Comparison of ENCODE assay signal across 8 cellular contexts in the genomic region with DNA sequence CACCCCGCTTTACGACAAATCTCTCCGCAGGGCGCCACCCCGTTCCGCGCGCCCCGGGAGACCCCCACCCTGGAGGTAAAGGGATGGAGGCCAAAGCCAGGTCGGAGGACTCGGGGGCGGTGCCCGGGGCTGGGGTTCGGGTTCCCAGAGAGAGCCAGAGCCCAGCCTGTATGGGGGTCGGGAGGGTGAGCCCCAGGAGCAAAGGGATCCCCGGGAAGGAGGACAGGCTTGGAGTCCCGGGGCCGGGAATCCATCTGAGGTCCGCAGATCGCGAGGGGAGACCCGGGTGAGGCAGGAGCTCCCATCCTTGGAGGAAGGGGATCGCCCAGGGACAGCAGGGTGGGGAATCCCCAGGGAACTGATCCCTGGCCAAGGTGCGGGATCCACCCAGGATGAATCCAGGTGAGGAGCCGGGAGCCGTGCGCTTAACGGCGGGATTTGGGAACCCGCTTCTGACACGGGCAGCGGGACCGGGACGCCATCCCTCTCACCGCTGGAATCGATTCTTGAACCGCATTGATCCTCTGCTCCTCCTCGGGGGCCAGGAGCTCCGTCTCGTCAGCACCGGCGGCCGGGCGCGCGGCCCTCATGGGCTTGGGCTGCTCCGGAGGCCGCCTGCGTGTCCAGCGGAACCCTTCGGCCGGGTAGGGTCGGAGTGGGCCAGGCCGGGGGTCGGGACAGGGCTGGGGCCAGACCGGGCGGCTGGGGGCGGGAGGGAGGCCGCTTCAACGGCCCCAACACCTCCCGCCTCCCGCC. TPM values are rescaled to one million over a fixed set of nuclear protein-coding genes. Genes with fewer than 3 reads are reported as not detected.
DNase-seq lines count a peak whose midpoint lies in the region; ATAC-seq, FAIRE-seq and TF ChIP-seq lines count a peak whose summit lies in the region.

A gene with protein sequence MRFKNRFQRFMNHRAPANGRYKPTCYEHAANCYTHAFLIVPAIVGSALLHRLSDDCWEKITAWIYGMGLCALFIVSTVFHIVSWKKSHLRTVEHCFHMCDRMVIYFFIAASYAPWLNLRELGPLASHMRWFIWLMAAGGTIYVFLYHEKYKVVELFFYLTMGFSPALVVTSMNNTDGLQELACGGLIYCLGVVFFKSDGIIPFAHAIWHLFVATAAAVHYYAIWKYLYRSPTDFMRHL (minus strand): TSS at position 657 of the 756 bp plus-strand sequence. CDS start 140 bp downstream, at position 517.

- H3K36me3 ChIP-seq in aorta (ENCODE audit: control insufficient read depth in 1 of 2, insufficient read depth in 2 of 2, low read length in 1 of 2) = no peaks in the 10 kb centered on the region

- H3K27me3 Mint-ChIP-seq in Calu3 (ENCODE audit: unreplicated experiment) (no peaks in the 10 kb centered on the region), naive B cell (peaks cover 0 to 4% (median 4%) of the 10 kb centered on the region in 3 donors)

- ATAC-seq in GM19455 (IDR thresholded peaks at IDR 0.05; ENCODE audit: unreplicated experiment) = peak; percentile 30
- ATAC-seq in HG03521 (IDR thresholded peaks at IDR 0.05; ENCODE audit: unreplicated experiment) = peak; percentile 4
- no peak for ATAC-seq in naive B cell (ENCODE audit: low read depth in 2 of 2)
- peak; percentile 37 for ATAC-seq in aorta (ENCODE audit: low FRiP score)

- CTCF ChIA-PET in Calu3 (lab: Charles Lee) = interaction anchor here (1.1 kb wide), 2 partner anchors 12 to 93 kb away, joined by 3 to 5 read pairs; no protein-coding TSS in a partner anchor

- peak within 1 kb of the TSS; percentile 64 for H3K27ac Mint-ChIP-seq in Calu3 (ENCODE audit: unreplicated experiment)
- peak within 1 kb of the TSS; percentile 95 to 100 (median 99) for H3K27ac Mint-ChIP-seq in naive B cell

- H3K36me3 Mint-ChIP-seq in Calu3 (ENCODE audit: insufficient read depth, unreplicated experiment) (peaks cover 24% of the 10 kb centered on the region), naive B cell (no peaks in the 10 kb centered on the region)

- H3K4me3 Mint-ChIP-seq in Calu3 (ENCODE audit: low read depth, unreplicated experiment) (peak within 1 kb of the TSS; percentile 89), naive B cell (peak within 1 kb of the TSS; percentile 89 to 97 (median 95))

- 1% methylated on average over 53 to 62 of the region's 62 CpGs for WGBS in aorta, 2 donors

- peaks cover 35% of the 10 kb centered on the region for H3K4me1 Mint-ChIP-seq in Calu3 (ENCODE audit: low read depth, unreplicated experiment)
- H3K4me1 Mint-ChIP-seq in naive B cell = peaks cover 50 to 73% (median 65%) of the 10 kb centered on the region in 3 donors

- no peaks in the 10 kb centered on the region for H3K27me3 ChIP-seq in aorta (ENCODE audit: control insufficient read depth in 1 of 2, insufficient read depth in 2 of 2, low read length in 1 of 2)

- no peak for DNase-seq in Calu3
- DNase-seq in T-helper 9 cell = peak; percentile 10
- no peak for DNase-seq in epithelial cell of proximal tubule (ENCODE audit: low read depth)
- DNase-seq in naive B cell = no peak
- DNase-seq in aorta = peak in 1 of 2 donors; percentile 59
- DNase-seq in GM19239 (ENCODE audit: insufficient read length, low spot score) = no peak

- H3K4me3 ChIP-seq in epithelial cell of proximal tubule (ENCODE audit: low read depth, low read length) (peak within 1 kb of the TSS; percentile 95), aorta (ENCODE audit: low read length in 2 of 2) (peak within 1 kb of the TSS; percentile 93 to 100)

- TSS peak; percentile 42 for BruUV-seq in Calu3 (replicated peaks; lab: Mats Ljungman, UMichigan)

- no peaks in the 10 kb centered on the region for H3K9me3 Mint-ChIP-seq in Calu3 (ENCODE audit: low read depth, unreplicated experiment)
- peaks cover 0 to 4% (median 0%) of the 10 kb centered on the region in 7 donors for H3K9me3 Mint-ChIP-seq in naive B cell

- no peak for FAIRE-seq in GM19239 (lab: Jason Lieb, UNC)

- intact Hi-C loops in Calu3 (cut with micrococcal nuclease; ENCODE audit: unreplicated experiment) (no loop called here), aorta (cut with DNase I) (loop anchor here (5.0 to 10.0 kb wide), 3 partner anchors 149 to 331 kb away; a partner anchor contains a TSS)

- H3K27ac ChIP-seq in aorta (ENCODE audit: low read depth in 1 of 2, low read length in 2 of 2) = no peak within 1 kb of the TSS

- H3K9me3 ChIP-seq in aorta (ENCODE audit: control insufficient read depth, low read length) = no peaks in the 10 kb centered on the region

- peaks cover 0 to 3% of the 10 kb centered on the region in 2 donors for H3K4me1 ChIP-seq in aorta (ENCODE audit: control insufficient read depth in 1 of 2, insufficient read depth in 2 of 2, low read length in 2 of 2)

- TF ChIP-seq CTCF in Calu3 (IDR thresholded peaks at IDR 0.05; ENCODE audit: unreplicated experiment) (no peak), epithelial cell of proximal tubule (conservative IDR thresholded peaks at IDR 0.05; ENCODE audit: low read depth, low read length) (no peak)

RNA-seq across cellular contexts. Expression of the gene that starts here (rescaled TPM):
- total RNA-seq in Calu3 (2022) (10.2 and 19.2 TPM in 2 replicates), epithelial cell of proximal tubule (26.6 and 34.3 TPM in 2 replicates), aorta (10 to 100 TPM in 1 of 2 donors, 1 to 10 TPM in 1; 9.4 to 13.9 TPM)
- polyA plus RNA-seq in naive B cell (ENCODE audit: low read depth in 6 of 6) (10 to 100 TPM; 21.3 to 53.8 (median 32.0) TPM), aorta (10 to 100 TPM in 1 of 2 donors, 1 to 10 TPM in 1; 3.3 to 12.8 TPM)

Comparison
In these comparisons a context has a peak if more than half of its experiments do, and no peak if none do; other contexts are left out.
1. ATAC-seq: peak in GM19455 (single experiment), HG03521 (single experiment) and aorta (single experiment); none in naive B cell (0 of 2).